ENCODE assay signal across 10 cellular contexts in the genomic region with DNA sequence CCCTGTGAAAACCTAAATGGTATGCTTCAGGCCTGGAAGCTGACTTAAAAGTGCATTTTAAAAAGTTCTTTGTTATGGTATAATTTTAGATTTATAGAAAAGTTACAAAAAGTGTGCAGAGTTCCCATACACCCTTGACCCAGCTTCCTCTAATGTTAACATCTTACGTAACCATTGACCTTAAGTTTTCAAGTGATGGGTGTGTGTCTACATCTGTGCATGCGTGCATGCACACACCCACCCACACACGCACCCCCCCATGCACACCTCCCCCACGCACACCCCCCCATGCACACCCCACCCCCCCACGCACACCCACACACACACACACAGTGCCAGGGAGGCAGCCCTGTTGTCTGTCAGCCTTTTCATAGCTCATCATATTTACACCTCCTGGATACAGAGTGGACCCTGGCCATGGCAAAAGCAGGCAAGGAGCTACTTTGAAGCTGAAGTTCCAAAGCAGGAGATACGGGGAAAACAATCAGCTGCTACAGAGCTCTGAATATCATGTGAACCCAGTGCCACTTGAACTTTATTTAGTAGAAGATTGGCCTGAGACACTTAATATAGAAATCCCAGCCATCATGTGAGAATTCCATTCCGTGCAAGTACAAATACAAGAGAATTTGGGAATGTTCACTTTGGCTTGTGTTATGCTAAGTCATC. TPM values are rescaled to one million over a fixed set of nuclear protein-coding genes. Genes with fewer than 3 reads are reported as not detected.
DNase-seq lines count a peak whose midpoint lies in the region; ATAC-seq and TF ChIP-seq lines count a peak whose summit lies in the region.
"Had no signal": no experiment of that assay in that cellular context is flagged by ENCODE, and none has a peak within 500 bp of the region (broad histone marks: within the 10 kb centered on the region; RNA-seq: fewer than 3 reads in every experiment).

No MANE protein-coding gene starts in this region.

- H3K36me3 Mint-ChIP-seq in neural progenitor cell = peaks cover 2% of the 10 kb centered on the region
- no peaks in the 10 kb centered on the region for H3K36me3 Mint-ChIP-seq in Caco-2 (ENCODE audit: insufficient read depth, unreplicated experiment)
- peaks cover 0 to 5% (median 0%) of the 10 kb centered on the region in 3 donors for H3K36me3 Mint-ChIP-seq in CD8-positive, alpha-beta memory T cell

- no peaks in the 10 kb centered on the region for H3K9me3 Mint-ChIP-seq in neural progenitor cell
- no peaks in the 10 kb centered on the region for H3K9me3 Mint-ChIP-seq in Caco-2 (ENCODE audit: unreplicated experiment)
- H3K9me3 Mint-ChIP-seq in CD8-positive, alpha-beta memory T cell = no peaks in the 10 kb centered on the region

- no peaks in the 10 kb centered on the region for H3K27me3 ChIP-seq in A673 (replicated peaks; ENCODE audit: insufficient read depth, low read depth, low read length, poor library complexity)
- no peaks in the 10 kb centered on the region for H3K27me3 ChIP-seq in Panc1 (ENCODE audit: control insufficient read depth, insufficient read depth, low read length)
- H3K27me3 ChIP-seq in esophagus squamous epithelium = no peaks in the 10 kb centered on the region
- H3K27me3 ChIP-seq in neural progenitor cell = no peaks in the 10 kb centered on the region
- H3K27me3 ChIP-seq in Caco-2 (replicated peaks; ENCODE audit: control insufficient read depth, insufficient read depth, low read length) = no peaks in the 10 kb centered on the region
- H3K27me3 ChIP-seq in CD8-positive, alpha-beta memory T cell (ENCODE audit: insufficient read depth, low read length, poor library complexity, severe bottlenecking) = no peaks in the 10 kb centered on the region

- CTCF ChIA-PET in A673 (lab: Charles Lee) = no interaction called here
- CTCF ChIA-PET in Panc1 (lab: Charles Lee) = interaction anchor here (0.6 kb wide), 1 partner anchor 47 kb away, joined by 5 read pairs; no protein-coding TSS in a partner anchor
- CTCF ChIA-PET in Caco-2 (lab: Charles Lee) = no interaction called here
- CTCF ChIA-PET in CD8-positive, alpha-beta memory T cell (lab: Charles Lee) = no interaction called here

- ATAC-seq in Panc1 (no peak), GM19035 (IDR thresholded peaks at IDR 0.05; ENCODE audit: unreplicated experiment) (no peak)

- DNase-seq in A673 (ENCODE audit: low spot score) (no peak), Panc1 (ENCODE audit: low read depth, low spot score) (no peak), esophagus squamous epithelium (lab: John Stamatoyannopoulos, UW) (no peak), neural progenitor cell (ENCODE audit: low spot score) (no peak), Caco-2 (no peak)
- no peak for DNase-seq in CD8-positive, alpha-beta memory T cell
- DNase-seq in effector CD4-positive, alpha-beta T cell = no peak
- DNase-seq: activated effector memory CD4-positive, alpha-beta T cell treated with Interleukin-2 at 50 U/mL for 16 hours; effector CD8-positive, alpha-beta T cell had no signal

- peaks cover 33% of the 10 kb centered on the region for H3F3A ChIP-seq in neural progenitor cell (ENCODE audit: low read depth)

- intact Hi-C loops in A673 (cut with micrococcal nuclease; ENCODE audit: unreplicated experiment) = loop anchor here (5.0 kb wide), 1 partner anchor 44 kb away; no protein-coding TSS in a partner anchor
- intact Hi-C loops in Panc1 (cut with micrococcal nuclease; ENCODE audit: unreplicated experiment) = no loop called here
- intact Hi-C loops in esophagus squamous epithelium (cut with DNase I) = no loop called here
- intact Hi-C loops in Caco-2 (cut with micrococcal nuclease; ENCODE audit: unreplicated experiment) = no loop called here

- H2AFZ ChIP-seq in neural progenitor cell (replicated peaks) = no peak overlapping the region

- no peaks in the 10 kb centered on the region for H3K36me3 ChIP-seq in A673 (ENCODE audit: insufficient read depth, low read length, poor library complexity, severe bottlenecking)
- no peaks in the 10 kb centered on the region for H3K36me3 ChIP-seq in Panc1 (ENCODE audit: control insufficient read depth, insufficient read depth, low read length)
- H3K36me3 ChIP-seq in esophagus squamous epithelium = no peaks in the 10 kb centered on the region
- no peaks in the 10 kb centered on the region for H3K36me3 ChIP-seq in neural progenitor cell
- H3K36me3 ChIP-seq in Caco-2 (ENCODE audit: control insufficient read depth, insufficient read depth, low read length) = no peaks in the 10 kb centered on the region
- H3K36me3 ChIP-seq in CD8-positive, alpha-beta memory T cell (ENCODE audit: insufficient read depth, low read length) = no peaks in the 10 kb centered on the region

- no peak for TF ChIP-seq POLR2A in esophagus squamous epithelium (IDR thresholded peaks at IDR 0.05)

- no peak overlapping the region for H3K9ac ChIP-seq in neural progenitor cell

- H3K4me3 Mint-ChIP-seq in neural progenitor cell (no peak overlapping the region), Caco-2 (ENCODE audit: unreplicated experiment) (no peak overlapping the region)
- H3K4me3 Mint-ChIP-seq in CD8-positive, alpha-beta memory T cell = no peak overlapping the region

- peaks cover 3% of the 10 kb centered on the region for H3K27me3 Mint-ChIP-seq in neural progenitor cell (ENCODE audit: insufficient read depth, low read depth)
- no peaks in the 10 kb centered on the region for H3K27me3 Mint-ChIP-seq in Caco-2 (ENCODE audit: insufficient read depth, unreplicated experiment)
- H3K27me3 Mint-ChIP-seq in CD8-positive, alpha-beta memory T cell = no peaks in the 10 kb centered on the region

- H3K4me2 ChIP-seq in neural progenitor cell = no peak overlapping the region

- H3K27ac ChIP-seq in A673 (ENCODE audit: low read depth, low read length, poor library complexity, severe bottlenecking) (peak overlapping the region; percentile 23), Panc1 (ENCODE audit: low read length) (peak overlapping the region; percentile 70), esophagus squamous epithelium (peak overlapping the region; percentile 63 to 94 (median 84)), neural progenitor cell (no peak overlapping the region)
- H3K27ac ChIP-seq in CD8-positive, alpha-beta memory T cell (ENCODE audit: low read depth, low read length) = no peak overlapping the region

- H3K9me3 ChIP-seq in A673 (ENCODE audit: low read depth, low read length, poor library complexity, severe bottlenecking) (no peaks in the 10 kb centered on the region), Panc1 (ENCODE audit: control insufficient read depth, insufficient read depth, low read depth, low read length) (no peaks in the 10 kb centered on the region), esophagus squamous epithelium (no peaks in the 10 kb centered on the region), neural progenitor cell (ENCODE audit: low read depth) (no peaks in the 10 kb centered on the region), Caco-2 (no peaks in the 10 kb centered on the region)
- no peaks in the 10 kb centered on the region for H3K9me3 ChIP-seq in CD8-positive, alpha-beta memory T cell (ENCODE audit: low read length)

- H3K27ac Mint-ChIP-seq in neural progenitor cell (peak overlapping the region; percentile 39), Caco-2 (ENCODE audit: unreplicated experiment) (no peak overlapping the region)
- H3K27ac Mint-ChIP-seq in CD8-positive, alpha-beta memory T cell = peak overlapping the region in 1 of 8 donors; percentile 10

- H3K79me2 ChIP-seq in neural progenitor cell (ENCODE audit: low read depth) = peaks cover 58% of the 10 kb centered on the region

- H3K4me1 ChIP-seq in A673 (ENCODE audit: insufficient read depth, low read length, poor library complexity, severe bottlenecking) (peaks cover 16% of the 10 kb centered on the region), Panc1 (ENCODE audit: control insufficient read depth, insufficient read depth, low read length) (peaks cover 44% of the 10 kb centered on the region), esophagus squamous epithelium (peaks cover 21 to 38% (median 35%) of the 10 kb centered on the region in 3 donors), neural progenitor cell (peaks cover 38% of the 10 kb centered on the region), Caco-2 (peaks cover 10% of the 10 kb centered on the region)
- no peaks in the 10 kb centered on the region for H3K4me1 ChIP-seq in CD8-positive, alpha-beta memory T cell (ENCODE audit: insufficient read depth, low read length)

- H3K4me1 Mint-ChIP-seq in neural progenitor cell = peaks cover 64% of the 10 kb centered on the region
- H3K4me1 Mint-ChIP-seq in Caco-2 (ENCODE audit: low read depth, unreplicated experiment) = no peaks in the 10 kb centered on the region
- H3K4me1 Mint-ChIP-seq in CD8-positive, alpha-beta memory T cell = peaks cover 8 to 30% (median 17%) of the 10 kb centered on the region in 3 donors

- 21 to 43% methylated on average over 4 to 7 of the region's 7 CpGs for WGBS in esophagus squamous epithelium, 2 donors

- TF ChIP-seq CTCF in A673 (conservative IDR thresholded peaks at IDR 0.05; ENCODE audit: low read depth, low read length) (no peak), Panc1 (IDR thresholded peaks at IDR 0.05) (no peak), esophagus squamous epithelium (IDR thresholded peaks at IDR 0.05) (no peak), neural progenitor cell (IDR thresholded peaks at IDR 0.05) (no peak), Caco-2 (IDR thresholded peaks at IDR 0.05; ENCODE audit: insufficient read depth in 1 of 2, low read depth in 1 of 2, low read length in 1 of 2, severe bottlenecking in 1 of 2, unreplicated experiment in 1 of 2) (no peak)

- POLR2A ChIA-PET in A673 (lab: Charles Lee; ENCODE audit: low non-redundant PET) (no interaction called here), Panc1 (lab: Charles Lee) (interaction anchor here (0.6 to 0.7 kb wide), 3 partner anchors 10 to 18 kb away, joined by 3 to 4 read pairs (median 3); no protein-coding TSS in a partner anchor), Caco-2 (lab: Charles Lee) (interaction anchor here (0.6 kb wide), 1 partner anchor 288 kb away, joined by 3 read pairs; no protein-coding TSS in a partner anchor)
- POLR2A ChIA-PET in CD8-positive, alpha-beta memory T cell (lab: Charles Lee) = no interaction called here

- H3K4me3 ChIP-seq in A673 (ENCODE audit: low read depth, low read length, poor library complexity, severe bottlenecking) (no peak overlapping the region), Panc1 (ENCODE audit: low read depth in 2 of 2, low read length in 2 of 2) (no peak overlapping the region), esophagus squamous epithelium (peak overlapping the region in 1 of 4 donors; percentile 44), neural progenitor cell (no peak overlapping the region), Caco-2 (ENCODE audit: low read depth, low read length) (no peak overlapping the region)
- no peak overlapping the region for H3K4me3 ChIP-seq in CD8-positive, alpha-beta memory T cell (ENCODE audit: low read length)

- in situ Hi-C loops in Panc1 (cut with HindIII; ENCODE audit: low pct_unique_long_range_greater_than_20kb, low sequenced_read_pairs) = no loop called here

- peaks cover 13% of the 10 kb centered on the region for H4K20me1 ChIP-seq in neural progenitor cell (ENCODE audit: low read depth)

- BruUV-seq in A673 (replicated peaks; lab: Mats Ljungman, UMichigan) = no TSS peak
- no TSS peak for BruUV-seq in Panc1 (replicated peaks; lab: Mats Ljungman, UMichigan)
- BruUV-seq in Caco-2 (replicated peaks; lab: Mats Ljungman, UMichigan) = no TSS peak

RNA-seq across cellular contexts. Expression of gene TRAK1, which starts 30.0 kb away (rescaled TPM):
- total RNA-seq in A673 (2021) (16.3 and 21.1 TPM in 2 replicates), Panc1 (2021; ENCODE audit: unreplicated experiment) (38.4 TPM), esophagus squamous epithelium (10 to 100 TPM; 31.8 to 40.6 (median 37.7) TPM), neural progenitor cell (ENCODE audit: low replicate concordance) (32.2 and 41.3 TPM in 2 replicates), Caco-2 (2022) (33.3 TPM in 2 replicates)
- polyA plus RNA-seq in Panc1 (2012; ENCODE audit: insufficient read length) = 36.8 TPM
- total RNA-seq in CD8-positive, alpha-beta memory T cell = 10 to 100 TPM; 19.7 to 20.0 TPM
- 10.4 TPM for polyA plus RNA-seq in CD8-positive, alpha-beta memory T cell

Comparison
In these comparisons a context has a peak if more than half of its experiments do, and no peak if none do; other contexts are left out.
1. H3K27ac ChIP-seq: peak in A673 (single experiment), Panc1 (single experiment) and esophagus squamous epithelium (4 of 4); none in neural progenitor cell (single experiment) and CD8-positive, alpha-beta memory T cell (single experiment).
2. POLR2A ChIA-PET loops: an anchor here in Panc1 (0.6 to 0.7 kb wide) and Caco-2 (0.6 kb wide); none called in A673 and CD8-positive, alpha-beta memory T cell.